Comparison of ENCODE assay signal across 13 cellular contexts in the genomic region with DNA sequence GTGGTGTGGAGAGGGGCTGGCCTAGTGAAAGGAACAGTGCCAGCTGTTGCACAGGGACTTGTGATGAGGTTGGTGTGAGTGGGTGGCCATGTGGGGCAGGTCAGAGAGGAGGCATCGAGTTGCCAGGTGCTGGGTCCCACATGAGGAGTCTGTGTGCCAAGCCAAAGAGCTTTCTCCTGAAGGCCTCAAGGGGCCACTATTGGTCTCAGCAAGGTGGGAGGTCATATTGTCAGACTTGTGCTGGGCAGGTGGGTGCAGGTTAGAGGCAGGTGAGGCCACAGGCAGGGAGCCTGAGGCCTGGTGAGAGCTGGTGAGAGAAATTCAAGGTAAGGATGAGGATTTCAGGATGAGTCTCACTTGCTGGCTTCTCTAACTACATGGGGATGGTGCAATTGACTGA.
DNase-seq lines count a peak whose midpoint lies in the region; ATAC-seq, FAIRE-seq and TF ChIP-seq lines count a peak whose summit lies in the region.
"Had no signal": no experiment of that assay in that cellular context is flagged by ENCODE, and none has a peak within 500 bp of the region (broad histone marks: within the 10 kb centered on the region; RNA-seq: fewer than 3 reads in every experiment).

No MANE protein-coding gene starts in this region.

- H2AFZ ChIP-seq in HepG2 (ENCODE audit: low read length) = no peak overlapping the region

- TF ChIP-seq CTCF in HepG2 (CRISPR knock-in tag; IDR thresholded peaks at IDR 0.05) = peak; percentile 27; the same call in 1 of the 2 replicates
- TF ChIP-seq CTCF in right lobe of liver (IDR thresholded peaks at IDR 0.05) = no peak
- TF ChIP-seq CTCF in endodermal cell (conservative IDR thresholded peaks at IDR 0.05) = peak; percentile 75

- TF ChIP-seq POLR2A in HepG2 (IDR thresholded peaks at IDR 0.05; ENCODE audit: insufficient read depth in 1 of 2, low read depth in 2 of 2, low read length in 2 of 2) (no peak), right lobe of liver (IDR thresholded peaks at IDR 0.05) (no peak)

- no peaks in the 10 kb centered on the region for H3K36me3 ChIP-seq in HepG2 (replicated peaks in 1 of 2; ENCODE audit: control insufficient read depth in 1 of 2, insufficient read depth in 2 of 2, low read length in 2 of 2)
- H3K36me3 ChIP-seq in right lobe of liver = no peaks in the 10 kb centered on the region
- H3K36me3 ChIP-seq in endodermal cell (ENCODE audit: control insufficient read depth, insufficient read depth, low read length) = no peaks in the 10 kb centered on the region
- no peaks in the 10 kb centered on the region for H3K36me3 ChIP-seq in HAP-1 (replicated peaks)

- no peaks in the 10 kb centered on the region for H3K9me3 ChIP-seq in HepG2 (ENCODE audit: low read length)
- H3K9me3 ChIP-seq in right lobe of liver = no peaks in the 10 kb centered on the region
- H3K9me3 ChIP-seq in endodermal cell (ENCODE audit: control insufficient read depth, low read length) = no peaks in the 10 kb centered on the region
- H3K9me3 ChIP-seq in HAP-1 = no peaks in the 10 kb centered on the region

- FAIRE-seq in HepG2 (lab: Jason Lieb, UNC) = no peak
- FAIRE-seq: GM12892, HTR-8/SVneo had no signal

- ATAC-seq in HepG2 (peak; percentile 44; the same call in 1 of the 3 replicates), right lobe of liver (no peak)

- H3K27me3 ChIP-seq in HepG2 (ENCODE audit: control insufficient read depth in 1 of 2, insufficient read depth in 2 of 2, low read length in 2 of 2) = no peaks in the 10 kb centered on the region
- no peaks in the 10 kb centered on the region for H3K27me3 ChIP-seq in right lobe of liver
- no peaks in the 10 kb centered on the region for H3K27me3 ChIP-seq in endodermal cell (ENCODE audit: control insufficient read depth, insufficient read depth, low read length, poor library complexity, severe bottlenecking)
- no peaks in the 10 kb centered on the region for H3K27me3 ChIP-seq in HAP-1 (ENCODE audit: low read depth)

- in situ Hi-C loops in HepG2 (cut with HindIII; ENCODE audit: extremely low pct_ligation_motif_present, low pct_unique_long_range_greater_than_20kb) (no loop called here), HAP-1 (cut with MboI; ENCODE audit: low sequenced_read_pairs) (loop anchor here (25.0 kb wide), 1 partner anchor 1354 kb away; no protein-coding TSS in a partner anchor)

- POLR2A ChIA-PET in HepG2 (lab: Yijun Ruan, JAX) = no interaction called here

- no peaks in the 10 kb centered on the region for H4K20me1 ChIP-seq in HepG2 (ENCODE audit: insufficient read depth, low read length)

- no peak overlapping the region for H3K4me2 ChIP-seq in HepG2 (ENCODE audit: low read depth, low read length)

- H3K9ac ChIP-seq in HepG2 (ENCODE audit: insufficient read depth, low read depth, low read length) (no peak overlapping the region), endodermal cell (ENCODE audit: extremely low read depth, low read length, poor library complexity, severe bottlenecking) (no peak overlapping the region)

- TF ChIP-seq RAD21 in HepG2 (CRISPR knock-in tag; IDR thresholded peaks at IDR 0.05) = no peak

- BruUV-seq in HepG2 (replicated peaks; lab: Mats Ljungman, UMichigan) = no TSS peak

- CTCF ChIA-PET in HepG2 (lab: Yijun Ruan, JAX; ENCODE audit: low intra/inter-chr PET ratio, low total read pairs) = no interaction called here

- no peak overlapping the region for H3K27ac ChIP-seq in HepG2 (ENCODE audit: extremely low read length, insufficient read depth, low read length)
- no peak overlapping the region for H3K27ac ChIP-seq in right lobe of liver
- H3K27ac ChIP-seq in endodermal cell (ENCODE audit: low read depth, low read length) = no peak overlapping the region

- no peak overlapping the region for H3K4me3 ChIP-seq in HepG2 (replicated peaks in 1 of 3; ENCODE audit: insufficient read depth in 1 of 3, low read depth in 2 of 3, low read length in 3 of 3)
- no peak overlapping the region for H3K4me3 ChIP-seq in right lobe of liver
- no peak overlapping the region for H3K4me3 ChIP-seq in endodermal cell (ENCODE audit: low read length)
- no peak overlapping the region for H3K4me3 ChIP-seq in HAP-1

- H3K4me1 ChIP-seq in HepG2 (ENCODE audit: insufficient read depth, low read length) (no peaks in the 10 kb centered on the region), right lobe of liver (no peaks in the 10 kb centered on the region), endodermal cell (ENCODE audit: control insufficient read depth, insufficient read depth, low read length) (peaks cover 5% of the 10 kb centered on the region), HAP-1 (peaks cover 6% of the 10 kb centered on the region; the same call in 1 of the 2 replicates)

- 30% methylated on average over 1 of the region's 1 CpG for WGBS in HepG2 (ENCODE audit: low lambda C conversion rate)
- 80% methylated on average over 1 of the region's 1 CpG for WGBS in right lobe of liver (ENCODE audit: insufficient coverage, low coverage, low lambda C conversion rate, missing lambda C conversion rate)
- 20 to 61% methylated on average over 1 of the region's 1 CpG for WGBS in endodermal cell (ENCODE audit: insufficient coverage in 1 of 2, insufficient read length in 1 of 2), 2 experiments

- H3K27me3 Mint-ChIP-seq in endodermal cell (ENCODE audit: insufficient read depth) = no peaks in the 10 kb centered on the region

- no peak overlapping the region for H3K4me3 Mint-ChIP-seq in endodermal cell

- no peak for TF ChIP-seq EP300 in HepG2 (IDR thresholded peaks at IDR 0.05; ENCODE audit: low read depth in 2 of 2, low read length in 2 of 2)
- no peak for TF ChIP-seq EP300 in HepG2 (CRISPR knock-in tag; IDR thresholded peaks at IDR 0.05; ENCODE audit: borderline replicate concordance)

- no peaks in the 10 kb centered on the region for H3K36me3 Mint-ChIP-seq in endodermal cell (ENCODE audit: low read depth)

- H3K4me1 Mint-ChIP-seq in endodermal cell = peaks cover 5% of the 10 kb centered on the region

- DNase-seq in HepG2 (ENCODE audit: low spot score) (peak; percentile 3), right lobe of liver (no peak), NCI-H510A (lab: John Stamatoyannopoulos, UW) (peak; percentile 5), endodermal cell (peak; percentile 77), HAP-1 (ENCODE audit: low spot score in 2 of 2) (no peak), HUDEP-2 (lab: John Stamatoyannopoulos, UW; ENCODE audit: unreplicated experiment in 76 of 76) (no peak), NCI-H2081 (lab: John Stamatoyannopoulos, UW) (no peak)
- DNase-seq: activated naive CD4-positive, alpha-beta T cell; activated T-cell treated with anti-CD3 and anti-CD28 coated beads for 4 hours; anterior cingulate cortex; NCI-H69 had no signal

- no peaks in the 10 kb centered on the region for H3K9me3 Mint-ChIP-seq in endodermal cell

- intact Hi-C loops in HepG2 (cut with micrococcal nuclease; ENCODE audit: unreplicated experiment) (no loop called here), right lobe of liver (cut with DNase I) (no loop called here)

- no peaks in the 10 kb centered on the region for H3K79me2 ChIP-seq in HepG2 (ENCODE audit: insufficient read depth, low read length)

- H3K27ac Mint-ChIP-seq in endodermal cell = no peak overlapping the region

TF ChIP-seq in HepG2, 621 proteins besides CTCF, POLR2A, EP300 and RAD21:
- no peak for TF ChIP-seq CENPBD1 (CRISPR knock-in tag; IDR thresholded peaks at IDR 0.05; ENCODE audit: borderline replicate concordance, low read depth)
- 0 out of 2 replicates have a peak, but pooled peaks have one; percentile 18 for TF ChIP-seq STAG1 (CRISPR knock-in tag; IDR thresholded peaks at IDR 0.05)
- TF ChIP-seq FIP1L1 (IDR thresholded peaks at IDR 0.05; ENCODE audit: borderline replicate concordance, insufficient read depth, low read depth, low read length) = no peak

Comparison
In these comparisons a context has a peak if more than half of its experiments do, and no peak if none do; other contexts are left out.
1. DNase-seq: peak in HepG2 (single experiment), NCI-H510A (single experiment) and endodermal cell (single experiment); none in right lobe of liver (0 of 3), HAP-1 (0 of 2), HUDEP-2 (0 of 76) and NCI-H2081 (0 of 2).
2. CTCF ChIP-seq: peak in HepG2 (single experiment) and endodermal cell (single experiment); none in right lobe of liver (0 of 4).